23 cellular contexts compared by ENCODE assay signal in genomic region chr10:105161767-105162166, GRCh38.
DNase-seq lines count a peak whose midpoint lies in the region; ATAC-seq, FAIRE-seq and TF ChIP-seq lines count a peak whose summit lies in the region.
"Had no signal": no experiment of that assay in that cellular context is flagged by ENCODE, and none has a peak within 500 bp of the region (broad histone marks: within the 10 kb centered on the region; RNA-seq: fewer than 3 reads in every experiment).

No MANE protein-coding gene starts in this region.

- H4K20me1 ChIP-seq in GM23338 (replicated peaks; ENCODE audit: insufficient read depth) (no peaks in the 10 kb centered on the region), astrocyte (ENCODE audit: insufficient read depth, low read length) (no peaks in the 10 kb centered on the region)
- H4K20me1 ChIP-seq: BLaER1 had no signal

- H3K27me3 ChIP-seq in GM23338 (ENCODE audit: insufficient read depth) (no peaks in the 10 kb centered on the region), astrocyte (ENCODE audit: insufficient read depth, low read length) (no peaks in the 10 kb centered on the region), mesendoderm (ENCODE audit: insufficient read depth, low read length, poor library complexity) (no peaks in the 10 kb centered on the region)
- H3K27me3 ChIP-seq: BLaER1 had no signal

- peaks cover 3% of the 10 kb centered on the region for H3K27me3 Mint-ChIP-seq in GM23338 (ENCODE audit: insufficient read depth, low read depth, poor library complexity)
- peaks cover 15% of the 10 kb centered on the region for H3K27me3 Mint-ChIP-seq in astrocyte (ENCODE audit: low read depth, unreplicated experiment)
- H3K27me3 Mint-ChIP-seq in endothelial cell (ENCODE audit: unreplicated experiment): peaks cover 6% of the 10 kb centered on the region
- H3K27me3 Mint-ChIP-seq: B cell; CD4-positive, CD25-positive, alpha-beta regulatory T cell had no signal

- H2AFZ ChIP-seq in GM23338: no peak overlapping the region
- H2AFZ ChIP-seq in astrocyte (ENCODE audit: low read depth, low read length): no peak overlapping the region
- H2AFZ ChIP-seq: GM23248 had no signal

- H3K79me1 ChIP-seq in mesendoderm (ENCODE audit: low read length): no peaks in the 10 kb centered on the region

- no CpG with 5 or more reads among the region's 4 CpGs for WGBS in mesendoderm (ENCODE audit: extremely low coverage, insufficient coverage, low lambda C conversion rate)

- H3K56ac ChIP-seq in mesendoderm (ENCODE audit: low read length): no peak overlapping the region

- no peak overlapping the region for H3K4ac ChIP-seq in mesendoderm (ENCODE audit: low read depth, low read length)

- H3K9ac ChIP-seq in astrocyte (ENCODE audit: low read length) (no peak overlapping the region), mesendoderm (ENCODE audit: low read length) (no peak overlapping the region)
- H3K9ac ChIP-seq: BLaER1, GM23248 had no signal

- no peak overlapping the region for H3K23ac ChIP-seq in mesendoderm (ENCODE audit: low read length)

- no peaks in the 10 kb centered on the region for H3K4me1 ChIP-seq in GM23338 (ENCODE audit: insufficient read depth)
- no peaks in the 10 kb centered on the region for H3K4me1 ChIP-seq in astrocyte (ENCODE audit: insufficient read depth, low read length)
- H3K4me1 ChIP-seq in mesendoderm (ENCODE audit: control insufficient read depth, low read depth, low read length): no peaks in the 10 kb centered on the region
- H3K4me1 ChIP-seq: BLaER1, HAP-1 had no signal

- H3K9me2 ChIP-seq in GM23338 (ENCODE audit: insufficient read depth): peaks cover 12% of the 10 kb centered on the region; the same call in 1 of the 2 replicates

- no peak overlapping the region for H4K8ac ChIP-seq in mesendoderm (ENCODE audit: low read depth, low read length)

- H3K9me3 ChIP-seq in astrocyte (ENCODE audit: insufficient read depth, low read depth, low read length): no peaks in the 10 kb centered on the region
- H3K9me3 ChIP-seq: BLaER1, HAP-1 had no signal

- H3K9me3 Mint-ChIP-seq in GM23338 (no peaks in the 10 kb centered on the region), astrocyte (ENCODE audit: unreplicated experiment) (no peaks in the 10 kb centered on the region), endothelial cell (ENCODE audit: unreplicated experiment) (no peaks in the 10 kb centered on the region)
- H3K9me3 Mint-ChIP-seq: CD8-positive, alpha-beta T cell had no signal

- H4K5ac ChIP-seq in mesendoderm (ENCODE audit: low read length): no peak overlapping the region

- H3K4me2 ChIP-seq in GM23338 (no peak overlapping the region), astrocyte (ENCODE audit: low read length) (no peak overlapping the region), mesendoderm (ENCODE audit: low read length) (no peak overlapping the region)
- H3K4me2 ChIP-seq: BLaER1 had no signal

- H3K4me1 Mint-ChIP-seq in GM23338: peaks cover 8% of the 10 kb centered on the region
- H3K4me1 Mint-ChIP-seq in astrocyte (ENCODE audit: low read depth, unreplicated experiment): no peaks in the 10 kb centered on the region
- peaks cover 7% of the 10 kb centered on the region for H3K4me1 Mint-ChIP-seq in endothelial cell (ENCODE audit: unreplicated experiment)
- H3K4me1 Mint-ChIP-seq: B cell; CD4-positive, CD25-positive, alpha-beta regulatory T cell had no signal

- no peak for TF ChIP-seq CTCF in GM23338 (conservative IDR thresholded peaks at IDR 0.05; ENCODE audit: low read depth in 2 of 2)
- no peak for TF ChIP-seq CTCF in astrocyte (IDR thresholded peaks at IDR 0.05; ENCODE audit: insufficient read depth, low read depth, low read length)
- no peak for TF ChIP-seq CTCF in endothelial cell (IDR thresholded peaks at IDR 0.05; ENCODE audit: unreplicated experiment)
- no peak for TF ChIP-seq CTCF in GM10266 (IDR thresholded peaks at IDR 0.05; ENCODE audit: control insufficient read depth, insufficient read depth, low read depth, missing control alignments)

- no peak overlapping the region for H3K4me3 Mint-ChIP-seq in GM23338
- no peak overlapping the region for H3K4me3 Mint-ChIP-seq in astrocyte (ENCODE audit: unreplicated experiment)
- no peak overlapping the region for H3K4me3 Mint-ChIP-seq in endothelial cell (ENCODE audit: unreplicated experiment)
- H3K4me3 Mint-ChIP-seq: B cell; CD4-positive, CD25-positive, alpha-beta regulatory T cell; CD8-positive, alpha-beta T cell had no signal

- no peak overlapping the region for H3K4me3 ChIP-seq in GM23338
- H3K4me3 ChIP-seq in astrocyte (ENCODE audit: insufficient read depth, low read depth, low read length): no peak overlapping the region
- H3K4me3 ChIP-seq in mesendoderm (ENCODE audit: low read length): no peak overlapping the region
- H3K4me3 ChIP-seq: BLaER1, GM23248, HAP-1 had no signal

- H2BK15ac ChIP-seq in mesendoderm (replicated peaks; ENCODE audit: low read depth): no peak overlapping the region

- FAIRE-seq in astrocyte (lab: Jason Lieb, UNC): no peak
- FAIRE-seq in frontal cortex (lab: Jason Lieb, UNC): no peak
- FAIRE-seq: A204.1, D721Med, GM12892 had no signal

- H3K36me3 ChIP-seq in GM23338 (ENCODE audit: insufficient read depth) (no peaks in the 10 kb centered on the region), astrocyte (ENCODE audit: insufficient read depth, low read length) (no peaks in the 10 kb centered on the region), mesendoderm (ENCODE audit: control insufficient read depth, insufficient read depth, low read length) (no peaks in the 10 kb centered on the region)
- H3K36me3 ChIP-seq: BLaER1, HAP-1 had no signal

- no peak overlapping the region for H3K27ac ChIP-seq in GM23338 (ENCODE audit: low read depth)
- H3K27ac ChIP-seq in astrocyte (ENCODE audit: low read depth, low read length): no peak overlapping the region
- no peak overlapping the region for H3K27ac ChIP-seq in mesendoderm (ENCODE audit: low read depth, low read length)
- H3K27ac ChIP-seq: 22Rv1, BLaER1, C4-2B, GM23248 had no signal

- H3K79me2 ChIP-seq in GM23338 (replicated peaks; ENCODE audit: insufficient read depth) (no peaks in the 10 kb centered on the region), astrocyte (ENCODE audit: insufficient read depth, low read length) (no peaks in the 10 kb centered on the region), mesendoderm (ENCODE audit: control insufficient read depth, insufficient read depth, low read length) (no peaks in the 10 kb centered on the region)

- no peak for ATAC-seq in GM23338
- ATAC-seq in HG03039 (IDR thresholded peaks at IDR 0.05; ENCODE audit: unreplicated experiment): no peak
- ATAC-seq: CD8-positive, alpha-beta T cell had no signal

- no peak overlapping the region for H2BK120ac ChIP-seq in mesendoderm (ENCODE audit: low read depth, low read length)

- H2BK5ac ChIP-seq in mesendoderm (ENCODE audit: low read length): no peak overlapping the region

- peak; percentile 3 for DNase-seq in GM23338 (ENCODE audit: low spot score)
- no peak for DNase-seq in astrocyte (ENCODE audit: low read depth)
- DNase-seq in endothelial cell (ENCODE audit: low spot score): peak; percentile 6
- DNase-seq in mesendoderm: peak; percentile 7
- no peak for DNase-seq in frontal cortex (ENCODE audit: low spot score in 2 of 2)
- no peak for DNase-seq in DMS114 treated with DMSO at 0.1 percent for 48 hours (lab: John Stamatoyannopoulos, UW; ENCODE audit: unreplicated experiment)
- no peak for DNase-seq in GM10266 (ENCODE audit: extremely low spot score)
- DNase-seq: CD4-positive, CD25-positive, alpha-beta regulatory T cell; CD8-positive, alpha-beta T cell; DMS 273 treated with DMSO at 0.1 percent for 48 hours; DMS53; DMS79 treated with DMSO at 0.1 percent for 48 hours; GF-D8; GM23248 had no signal

- no peak overlapping the region for H3K27ac Mint-ChIP-seq in GM23338
- H3K27ac Mint-ChIP-seq in astrocyte (ENCODE audit: unreplicated experiment): peak overlapping the region; percentile 31
- no peak overlapping the region for H3K27ac Mint-ChIP-seq in endothelial cell (ENCODE audit: unreplicated experiment)
- H3K27ac Mint-ChIP-seq: B cell; CD4-positive, CD25-positive, alpha-beta regulatory T cell; CD8-positive, alpha-beta T cell had no signal

- H3K36me3 Mint-ChIP-seq in GM23338 (ENCODE audit: low read depth): no peaks in the 10 kb centered on the region
- no peaks in the 10 kb centered on the region for H3K36me3 Mint-ChIP-seq in astrocyte (ENCODE audit: low read depth, unreplicated experiment)
- H3K36me3 Mint-ChIP-seq in endothelial cell (ENCODE audit: low read depth, unreplicated experiment): no peaks in the 10 kb centered on the region
- H3K36me3 Mint-ChIP-seq: CD4-positive, CD25-positive, alpha-beta regulatory T cell; CD8-positive, alpha-beta T cell had no signal

- H2AK5ac ChIP-seq in mesendoderm (ENCODE audit: low read length): no peak overlapping the region

- H3F3A ChIP-seq in GM23338 (replicated peaks; ENCODE audit: low read depth): no peaks in the 10 kb centered on the region

- no peak overlapping the region for H3K18ac ChIP-seq in mesendoderm (ENCODE audit: low read length)

TF ChIP-seq in GM23338, 12 proteins besides CTCF, POLR2A, EP300 and RAD21 (continues in another document):
- TF ChIP-seq NANOG (IDR thresholded peaks at IDR 0.05; ENCODE audit: borderline replicate concordance) (no peak), CREB1 (CRISPR knock-in tag; IDR thresholded peaks at IDR 0.05; ENCODE audit: low read depth) (no peak), EZH2phosphoT487 (IDR thresholded peaks at IDR 0.05; ENCODE audit: unreplicated experiment) (no peak), ZNF114 (CRISPR knock-in tag; IDR thresholded peaks at IDR 0.05) (no peak), EZH2 (IDR thresholded peaks at IDR 0.05; ENCODE audit: low read depth, unreplicated experiment) (no peak), POLR2AphosphoS5 (IDR thresholded peaks at IDR 0.05; ENCODE audit: low read depth) (no peak), STAT1 (IDR thresholded peaks at IDR 0.05; ENCODE audit: unreplicated experiment) (no peak), ZNF331 (CRISPR knock-in tag; IDR thresholded peaks at IDR 0.05; ENCODE audit: low read depth) (no peak), JUNB (IDR thresholded peaks at IDR 0.05; ENCODE audit: unreplicated experiment) (no peak)
- TF ChIP-seq, protein P1, sequence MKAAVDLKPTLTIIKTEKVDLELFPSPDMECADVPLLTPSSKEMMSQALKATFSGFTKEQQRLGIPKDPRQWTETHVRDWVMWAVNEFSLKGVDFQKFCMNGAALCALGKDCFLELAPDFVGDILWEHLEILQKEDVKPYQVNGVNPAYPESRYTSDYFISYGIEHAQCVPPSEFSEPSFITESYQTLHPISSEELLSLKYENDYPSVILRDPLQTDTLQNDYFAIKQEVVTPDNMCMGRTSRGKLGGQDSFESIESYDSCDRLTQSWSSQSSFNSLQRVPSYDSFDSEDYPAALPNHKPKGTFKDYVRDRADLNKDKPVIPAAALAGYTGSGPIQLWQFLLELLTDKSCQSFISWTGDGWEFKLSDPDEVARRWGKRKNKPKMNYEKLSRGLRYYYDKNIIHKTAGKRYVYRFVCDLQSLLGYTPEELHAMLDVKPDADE (IDR thresholded peaks at IDR 0.05): no peak

Comparison
In these comparisons a context has a peak if more than half of its experiments do, and no peak if none do; other contexts are left out.
1. DNase-seq: peak in GM23338 (single experiment), endothelial cell (single experiment) and mesendoderm (single experiment); none in astrocyte (single experiment), frontal cortex (0 of 2), DMS114 treated with DMSO at 0.1 percent for 48 hours (single experiment) and GM10266 (single experiment).